Comparison of ENCODE assay signal across 8 cellular contexts in the genomic region with DNA sequence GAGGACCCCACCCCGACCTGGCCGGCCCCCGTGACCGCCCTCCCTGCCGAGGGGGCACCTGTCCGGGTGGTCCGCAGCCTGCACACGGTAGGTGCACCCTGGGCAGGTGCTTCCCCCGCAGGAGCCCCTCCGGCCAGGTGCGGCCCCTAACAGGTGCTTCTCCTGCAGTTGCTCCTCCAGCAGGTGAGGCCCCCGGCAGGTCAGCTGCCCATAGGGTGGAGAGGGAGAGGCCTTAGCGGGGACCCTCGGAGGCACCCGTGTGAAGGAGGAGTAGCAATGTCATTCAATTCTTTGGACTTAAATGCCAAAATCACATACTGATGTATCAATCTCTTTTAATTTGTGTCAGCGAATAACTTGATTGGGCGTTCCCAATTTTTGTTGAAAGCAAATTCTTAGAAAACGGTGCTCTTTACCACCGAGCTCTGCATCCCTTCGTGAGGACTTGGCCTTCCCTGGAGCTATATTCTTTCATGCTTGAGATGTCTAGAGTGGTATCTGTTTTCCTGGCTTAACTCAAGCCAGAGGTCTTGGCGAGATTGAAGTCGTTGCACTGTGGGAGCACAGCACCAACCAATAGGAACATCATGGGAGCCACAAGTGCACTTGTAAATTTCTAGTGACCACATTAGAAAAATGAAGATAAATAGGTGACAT. TPM values are rescaled to one million over a fixed set of nuclear protein-coding genes. Genes with fewer than 3 reads are reported as not detected.
DNase-seq lines count a peak whose midpoint lies in the region; ATAC-seq and TF ChIP-seq lines count a peak whose summit lies in the region.

No MANE protein-coding gene starts in this region.

- H3K4me1 Mint-ChIP-seq in natural killer cell treated with Interleukin-12 subunit alpha and Interleukin-12 subunit beta and Interleukin-15 and Interleukin-18, amount 100 ng/mL, for 72 hours (ENCODE audit: low read depth in 2 of 2), result peaks cover 20 to 30% of the 10 kb centered on the region in 2 donors

- H3K4me1 ChIP-seq in right atrium auricular region, result peaks cover 0 to 18% of the 10 kb centered on the region in 2 donors
- H3K4me1 ChIP-seq in OCI-LY1 (ENCODE audit: insufficient read depth, low read length, severe bottlenecking), result peaks cover 41% of the 10 kb centered on the region

- H3K36me3 Mint-ChIP-seq in natural killer cell treated with Interleukin-12 subunit alpha and Interleukin-12 subunit beta and Interleukin-15 and Interleukin-18, amount 100 ng/mL, for 72 hours, result peaks cover 10% of the 10 kb centered on the region

- H3K79me2 ChIP-seq in OCI-LY1 (ENCODE audit: insufficient read depth, low read length), result peaks cover 41% of the 10 kb centered on the region

- H3K9me3 ChIP-seq in right atrium auricular region, result no peaks in the 10 kb centered on the region
- peaks cover 13% of the 10 kb centered on the region for H3K9me3 ChIP-seq in OCI-LY1 (ENCODE audit: low read length)

- H3K27me3 ChIP-seq in right atrium auricular region (no peaks in the 10 kb centered on the region), OCI-LY1 (ENCODE audit: insufficient read depth, low read length) (no peaks in the 10 kb centered on the region), dorsolateral prefrontal cortex (no peaks in the 10 kb centered on the region)

- peak overlapping the region; percentile 83 for H3K4me3 Mint-ChIP-seq in natural killer cell treated with Interleukin-12 subunit alpha and Interleukin-12 subunit beta and Interleukin-15 and Interleukin-18, amount 100 ng/mL, for 72 hours

- TF ChIP-seq CTCF in right atrium auricular region (IDR thresholded peaks at IDR 0.05) (no peak), OCI-LY1 (IDR thresholded peaks at IDR 0.05; ENCODE audit: low read length) (no peak), dorsolateral prefrontal cortex (IDR thresholded peaks at IDR 0.05 in 54 of 56, conservative IDR thresholded peaks at IDR 0.05 in 2 of 56; ENCODE audit: low read depth in 1 of 56, partially characterized antibody in 56 of 56) (no peak)

- no peak for DNase-seq in right atrium auricular region (ENCODE audit: low spot score)
- DNase-seq in Right ventricle myocardium superior, result no peak
- no peak for DNase-seq in dorsolateral prefrontal cortex
- no peak for DNase-seq in natural killer cell treated with Interleukin-12 subunit alpha and Interleukin-12 subunit beta and Interleukin-15 and Interleukin-18, amount 100 ng/mL, for 72 hours (ENCODE audit: low spot score)
- no peak for DNase-seq in RPMI8226
- no peak for DNase-seq in central memory CD4-positive, alpha-beta T cell
- no peak for DNase-seq in stimulated activated CD4-positive, alpha-beta T cell treated with anti-CD3 and anti-CD28 coated beads, Interleukin-4, amount 100 ng/mL, for 1 hour

- no peaks in the 10 kb centered on the region for H3K9me2 ChIP-seq in OCI-LY1 (ENCODE audit: low read depth, low read length)

- H4K20me1 ChIP-seq in OCI-LY1 (ENCODE audit: insufficient read depth, low read length), result no peaks in the 10 kb centered on the region

- intact Hi-C loops in Right ventricle myocardium superior (cut with DNase I) (no loop called here), dorsolateral prefrontal cortex (cut with DNase I) (loop anchor here (1.0 to 10.0 kb wide), 4 partner anchors 123 to 272 kb away; a partner anchor contains a TSS)

- no peak overlapping the region for H2AFZ ChIP-seq in OCI-LY1 (ENCODE audit: low read length)

- peak overlapping the region; percentile 8 to 71 for H3K27ac Mint-ChIP-seq in natural killer cell treated with Interleukin-12 subunit alpha and Interleukin-12 subunit beta and Interleukin-15 and Interleukin-18, amount 100 ng/mL, for 72 hours

- H3K36me3 ChIP-seq in right atrium auricular region, result no peaks in the 10 kb centered on the region
- H3K36me3 ChIP-seq in OCI-LY1 (ENCODE audit: insufficient read depth, low read length), result peaks cover 31% of the 10 kb centered on the region

- peak overlapping the region; percentile 75 to 87 for H3K27ac ChIP-seq in right atrium auricular region
- no peak overlapping the region for H3K27ac ChIP-seq in OCI-LY1 (ENCODE audit: low read depth, low read length, poor library complexity, severe bottlenecking)
- peak overlapping the region; percentile 40 to 95 (median 86) for H3K27ac ChIP-seq in dorsolateral prefrontal cortex

- H3K9ac ChIP-seq in OCI-LY1 (ENCODE audit: low read length), result peak overlapping the region; percentile 99

- no peaks in the 10 kb centered on the region for H3K9me3 Mint-ChIP-seq in natural killer cell treated with Interleukin-12 subunit alpha and Interleukin-12 subunit beta and Interleukin-15 and Interleukin-18, amount 100 ng/mL, for 72 hours

- ATAC-seq in Right ventricle myocardium superior (ENCODE audit: poor library complexity), result no peak
- ATAC-seq in natural killer cell treated with Interleukin-12 subunit alpha and Interleukin-12 subunit beta and Interleukin-15 and Interleukin-18, amount 100 ng/mL, for 72 hours, result no peak

- H3F3A ChIP-seq in OCI-LY1 (ENCODE audit: insufficient read depth, low read length), result no peaks in the 10 kb centered on the region

- no peaks in the 10 kb centered on the region for H3K27me3 Mint-ChIP-seq in natural killer cell treated with Interleukin-12 subunit alpha and Interleukin-12 subunit beta and Interleukin-15 and Interleukin-18, amount 100 ng/mL, for 72 hours

- H3K4me2 ChIP-seq in OCI-LY1 (ENCODE audit: low read length), result peak overlapping the region; percentile 79

- H3K4me3 ChIP-seq in right atrium auricular region (peak overlapping the region; percentile 59 to 84), OCI-LY1 (ENCODE audit: low read depth, low read length, poor library complexity, severe bottlenecking) (peak overlapping the region; percentile 98), dorsolateral prefrontal cortex (peak overlapping the region; percentile 59 to 98 (median 91))

RNA-seq across cellular contexts. Expression of a gene that starts 0.8 kb away (rescaled TPM):
- 1 to 10 TPM; 2.8 to 3.1 TPM for total RNA-seq in right atrium auricular region
- 5.6 TPM for total RNA-seq in Right ventricle myocardium superior
- total RNA-seq in dorsolateral prefrontal cortex, result 10 to 100 TPM in 88 of 120 experiments, 1 to 10 TPM in 32; 6.9 to 19.9 (median 11.7) TPM
- total RNA-seq in natural killer cell treated with Interleukin-12 subunit alpha and Interleukin-12 subunit beta and Interleukin-15 and Interleukin-18, amount 100 ng/mL, for 72 hours, result 100 to 1,000 TPM in 1 of 2 donors, 10 to 100 TPM in 1; 45.0 to 117 TPM
